Comparison of ENCODE assay signal across 35 cellular contexts in genomic region chr6:15935661-15936060, GRCh38.
"Had no signal": no experiment of that assay in that cellular context is flagged by ENCODE, and none has a peak within 500 bp of the region (broad histone marks: within the 10 kb centered on the region; RNA-seq: fewer than 3 reads in every experiment).

No MANE protein-coding gene starts in this region.

- H3K4me3 ChIP-seq: adrenal gland, body of pancreas, breast epithelium had no signal

- H3K36me3 Mint-ChIP-seq: activated CD4-positive, alpha-beta memory T cell treated with anti-CD3 and anti-CD28 coated beads for 36 hours had no signal

- H3K9me3 Mint-ChIP-seq: activated T-helper 17 cell treated with anti-CD3 and anti-CD28 coated beads, Interleukin-2, amount 50 U/mL, for 72 hours had no signal

- H3K9me3 ChIP-seq: adrenal gland, body of pancreas had no signal

- DNase-seq: activated B cell treated with CpG ODN at 0.5 μM for 24 hours; activated CD4-positive, alpha-beta memory T cell treated with anti-CD3 and anti-CD28 coated beads for 36 hours; activated CD4-positive, alpha-beta T cell treated with anti-CD3 and anti-CD28 coated beads for 4 hours; activated CD4-positive, alpha-beta T cell treated with anti-CD3 and anti-CD28 coated beads, Interleukin-2, amount 10 ng/mL, durations not matched to agents 24 days and 14 days; activated CD4-positive, alpha-beta T cell treated with anti-CD3 and anti-CD28 coated beads, Interleukin-2, amount 50 U/mL, for 1 hour; activated CD4-positive, alpha-beta T cell treated with anti-CD3 and anti-CD28 coated beads, Interleukin-2, amount 50 U/mL, for 4 hours; activated CD4-positive, CD25-positive, alpha-beta regulatory T cell treated with anti-CD3 and anti-CD28 coated beads, Interleukin-2, amount 50 U/mL, for 72 hours; activated CD8-positive, alpha-beta memory T cell treated with anti-CD3 and anti-CD28 coated beads, Interleukin-2, amount 50 U/mL, for 4 hours; activated CD8-positive, alpha-beta T cell treated with anti-CD3 and anti-CD28 coated beads for 36 hours; activated effector memory CD4-positive, alpha-beta T cell treated with anti-CD3 and anti-CD28 coated beads, Interleukin-2, amount 50 U/mL, for 16 hours; activated gamma-delta T cell treated with Interleukin-2 at 50 U/mL for 16 hours; activated naive CD4-positive, alpha-beta T cell; activated naive CD4-positive, alpha-beta T cell treated with anti-CD3 and anti-CD28 coated beads for 36 hours; activated naive CD4-positive, alpha-beta T cell treated with anti-CD3 and anti-CD28 coated beads, Interleukin-2, amount 50 U/mL, for 16 hours; activated naive CD8-positive, alpha-beta T cell treated with anti-CD3 and anti-CD28 coated beads for 36 hours; activated T-cell treated with anti-CD3 and anti-CD28 coated beads for 4 hours; activated T-cell treated with anti-CD3 and anti-CD28 coated beads, Interleukin-2, amount 50 U/mL, for 1 hour; activated T-cell treated with anti-CD3 and anti-CD28 coated beads, Interleukin-2, amount 50 U/mL, for 4 hours; activated T-cell treated with anti-CD3 and anti-CD28 coated beads, Interleukin-2, amount 50 U/mL, for 72 hours; adrenal gland; amniotic stem cell; aorta; body of pancreas; brain microvascular endothelial cell; central memory CD4-positive, alpha-beta T cell; T-helper 2 cell; T-helper 9 cell had no signal

- H3K36me3 ChIP-seq: adrenal gland, brain microvascular endothelial cell, breast epithelium had no signal

- ATAC-seq: activated CD8-positive, alpha-beta T cell treated with anti-CD3 and anti-CD28 coated beads for 36 hours; activated naive CD4-positive, alpha-beta T cell treated with anti-CD3 and anti-CD28 coated beads, Interleukin-2, amount 50 U/mL, for 72 hours; activated T-cell treated with anti-CD3 and anti-CD28 coated beads, Interleukin-2, amount 50 U/mL, for 4 hours; activated T-cell treated with anti-CD3 and anti-CD28 coated beads, Interleukin-2, amount 50 U/mL, for 72 hours; activated T-helper 17 cell treated with anti-CD3 and anti-CD28 coated beads, Interleukin-2, amount 50 U/mL, for 72 hours; body of pancreas had no signal

- H3K27me3 ChIP-seq: adrenal gland, body of pancreas, brain microvascular endothelial cell, breast epithelium had no signal

- H3K27me3 Mint-ChIP-seq: activated B cell treated with CpG ODN at 0.5 μM for 24 hours; activated CD4-positive, alpha-beta T cell treated with anti-CD3 and anti-CD28 coated beads, Interleukin-2, amount 10 ng/mL, durations not matched to agents 24 days and 14 days; activated CD8-positive, alpha-beta T cell treated with anti-CD3 and anti-CD28 coated beads for 36 hours; activated T-helper 17 cell treated with anti-CD3 and anti-CD28 coated beads, Interleukin-2, amount 50 U/mL, for 72 hours had no signal

- H3K27ac ChIP-seq: adrenal gland, body of pancreas, brain microvascular endothelial cell, breast epithelium, VCaP had no signal

- FAIRE-seq: astrocyte, TTC549 had no signal

- H3K27ac Mint-ChIP-seq: activated CD4-positive, alpha-beta memory T cell treated with anti-CD3 and anti-CD28 coated beads for 36 hours; activated CD4-positive, alpha-beta T cell treated with anti-CD3 and anti-CD28 coated beads, Interleukin-2, amount 10 ng/mL, durations not matched to agents 24 days and 14 days; activated CD8-positive, alpha-beta T cell treated with anti-CD3 and anti-CD28 coated beads for 36 hours; activated naive CD4-positive, alpha-beta T cell treated with anti-CD3 and anti-CD28 coated beads for 36 hours; activated naive CD4-positive, alpha-beta T cell treated with anti-CD3 and anti-CD28 coated beads, Interleukin-2, amount 50 U/mL, for 72 hours; activated naive CD8-positive, alpha-beta T cell treated with anti-CD3 and anti-CD28 coated beads for 36 hours; activated T-cell treated with anti-CD3 and anti-CD28 coated beads, Interleukin-2, amount 50 U/mL, for 72 hours; activated T-helper 1 cell treated with anti-CD3 and anti-CD28 coated beads, Interleukin-12 subunit alpha, Interleukin-12 subunit beta, Interleukin-2, Interleukin-4 antibody, amounts not matched to agents 30 ng/mL and 10 ng/mL and 1 ng/mL, durations not matched to agents 14 hours and 24 hours and 36 hours; activated T-helper 17 cell treated with anti-CD3 and anti-CD28 coated beads, Interleukin-2, amount 50 U/mL, for 72 hours; T-helper 2 cell treated with Interferon-gamma antibody and Interleukin-4, amounts not matched to agents 5 μg/mL and 100 μg/mL, for 36 hours had no signal

- H3K4me1 Mint-ChIP-seq: activated CD4-positive, alpha-beta T cell treated with anti-CD3 and anti-CD28 coated beads, Interleukin-2, amount 10 ng/mL, durations not matched to agents 24 days and 14 days; activated naive CD8-positive, alpha-beta T cell treated with anti-CD3 and anti-CD28 coated beads for 36 hours had no signal

- H3K4me3 Mint-ChIP-seq: activated B cell treated with CpG ODN at 0.5 μM for 24 hours; activated CD4-positive, alpha-beta memory T cell treated with anti-CD3 and anti-CD28 coated beads for 36 hours; activated CD4-positive, alpha-beta T cell treated with anti-CD3 and anti-CD28 coated beads, Interleukin-2, amount 10 ng/mL, durations not matched to agents 24 days and 14 days; activated CD8-positive, alpha-beta T cell treated with anti-CD3 and anti-CD28 coated beads for 36 hours; activated naive CD4-positive, alpha-beta T cell treated with anti-CD3 and anti-CD28 coated beads for 36 hours; activated naive CD8-positive, alpha-beta T cell treated with anti-CD3 and anti-CD28 coated beads for 36 hours; activated T-cell treated with anti-CD3 and anti-CD28 coated beads, Interleukin-2, amount 50 U/mL, for 4 hours; activated T-cell treated with anti-CD3 and anti-CD28 coated beads, Interleukin-2, amount 50 U/mL, for 72 hours; activated T-helper 1 cell treated with anti-CD3 and anti-CD28 coated beads, Interleukin-12 subunit alpha, Interleukin-12 subunit beta, Interleukin-2, Interleukin-4 antibody, amounts not matched to agents 30 ng/mL and 10 ng/mL and 1 ng/mL, durations not matched to agents 14 hours and 24 hours and 36 hours; activated T-helper 17 cell treated with anti-CD3 and anti-CD28 coated beads, Interleukin-2, amount 50 U/mL, for 72 hours; T-helper 2 cell treated with Interferon-gamma antibody and Interleukin-4, amounts not matched to agents 5 μg/mL and 100 μg/mL, for 36 hours had no signal

- H3K4me1 ChIP-seq: adrenal gland, body of pancreas, breast epithelium had no signal
